11 cellular contexts compared by ENCODE assay signal in genomic region chr4:72567036-72567435, GRCh38. TPM values are rescaled to one million over a fixed set of nuclear protein-coding genes. Genes with fewer than 3 reads are reported as not detected.
A peak's percentile ranks its signal among the peaks of the same experiment; 100 is the strongest.
DNase-seq lines count a peak whose midpoint lies in the region; ATAC-seq and TF ChIP-seq lines count a peak whose summit lies in the region.
"Had no signal": no experiment of that assay in that cellular context is flagged by ENCODE, and none has a peak within 500 bp of the region (broad histone marks: within the 10 kb centered on the region; RNA-seq: fewer than 3 reads in every experiment).

No MANE protein-coding gene starts in this region.

- no peaks in the 10 kb centered on the region for H3K36me3 ChIP-seq in brain microvascular endothelial cell (replicated peaks)
- no peaks in the 10 kb centered on the region for H3K36me3 ChIP-seq in mesodermal cell (ENCODE audit: control insufficient read depth, insufficient read depth, low read length)
- H3K36me3 ChIP-seq in upper lobe of right lung: no peaks in the 10 kb centered on the region

- H3K4me3 Mint-ChIP-seq in activated naive CD8-positive, alpha-beta T cell: peak overlapping the region; percentile 74
- H3K4me3 Mint-ChIP-seq in activated naive CD8-positive, alpha-beta T cell treated with anti-CD3 and anti-CD28 coated beads, Interleukin-2, amount 50 U/mL, for 24 hours: no peak overlapping the region
- H3K4me3 Mint-ChIP-seq: activated CD8-positive, alpha-beta memory T cell treated with anti-CD3 and anti-CD28 coated beads, Interleukin-2, amount 10 ng/mL, durations not matched to agents 7 days and 5 days had no signal

- ATAC-seq in activated naive CD8-positive, alpha-beta T cell treated with anti-CD3 and anti-CD28 coated beads, Interleukin-2, amount 50 U/mL, for 24 hours: no peak
- ATAC-seq in upper lobe of right lung (no peak), GM21825 (IDR thresholded peaks at IDR 0.05; ENCODE audit: unreplicated experiment) (no peak)
- ATAC-seq: activated CD8-positive, alpha-beta memory T cell treated with anti-CD3 and anti-CD28 coated beads, Interleukin-2, amount 10 ng/mL, durations not matched to agents 7 days and 5 days had no signal

- intact Hi-C loops in upper lobe of right lung (cut with DNase I): no loop called here

- H3K27me3 Mint-ChIP-seq in activated naive CD8-positive, alpha-beta T cell: peaks cover 41% of the 10 kb centered on the region
- peaks cover 51% of the 10 kb centered on the region for H3K27me3 Mint-ChIP-seq in activated naive CD8-positive, alpha-beta T cell treated with anti-CD3 and anti-CD28 coated beads, Interleukin-2, amount 50 U/mL, for 24 hours

- POLR2A ChIA-PET in HEK293T (lab: Yijun Ruan, JAX): interaction anchor here (1.0 to 1.2 kb wide), 3 partner anchors 8 to 25 kb away, joined by 3 to 6 read pairs (median 3); no protein-coding TSS in a partner anchor

- TF ChIP-seq CTCF in brain microvascular endothelial cell (IDR thresholded peaks at IDR 0.05; ENCODE audit: low read depth, low read length, missing control alignments) (no peak), upper lobe of right lung (IDR thresholded peaks at IDR 0.05) (no peak)

- CTCF ChIA-PET in HEK293T (lab: Yijun Ruan, JAX): interaction anchor here (0.7 to 1.1 kb wide), 2 partner anchors 61 to 97 kb away, joined by 3 read pairs; no protein-coding TSS in a partner anchor

- in situ Hi-C loops in brain microvascular endothelial cell (cut with HindIII; ENCODE audit: low pct_ligation_motif_present, low sequenced_read_pairs): no loop called here

- peaks cover 21% of the 10 kb centered on the region for H3K4me1 Mint-ChIP-seq in activated naive CD8-positive, alpha-beta T cell (ENCODE audit: low read depth)
- peaks cover 14% of the 10 kb centered on the region for H3K4me1 Mint-ChIP-seq in activated naive CD8-positive, alpha-beta T cell treated with anti-CD3 and anti-CD28 coated beads, Interleukin-2, amount 50 U/mL, for 24 hours

- no peak overlapping the region for H3K27ac Mint-ChIP-seq in activated naive CD8-positive, alpha-beta T cell
- H3K27ac Mint-ChIP-seq in activated naive CD8-positive, alpha-beta T cell treated with anti-CD3 and anti-CD28 coated beads, Interleukin-2, amount 50 U/mL, for 24 hours: no peak overlapping the region
- H3K27ac Mint-ChIP-seq: activated CD8-positive, alpha-beta memory T cell treated with anti-CD3 and anti-CD28 coated beads, Interleukin-2, amount 10 ng/mL, durations not matched to agents 7 days and 5 days; naive B cell had no signal

- H3K9me3 Mint-ChIP-seq in activated naive CD8-positive, alpha-beta T cell (ENCODE audit: low read depth): no peaks in the 10 kb centered on the region
- peaks cover 3% of the 10 kb centered on the region for H3K9me3 Mint-ChIP-seq in activated naive CD8-positive, alpha-beta T cell treated with anti-CD3 and anti-CD28 coated beads, Interleukin-2, amount 50 U/mL, for 24 hours

- H3K36me3 Mint-ChIP-seq in activated naive CD8-positive, alpha-beta T cell: no peaks in the 10 kb centered on the region
- no peaks in the 10 kb centered on the region for H3K36me3 Mint-ChIP-seq in activated naive CD8-positive, alpha-beta T cell treated with anti-CD3 and anti-CD28 coated beads, Interleukin-2, amount 50 U/mL, for 24 hours (ENCODE audit: low read depth)
- H3K36me3 Mint-ChIP-seq: activated CD8-positive, alpha-beta memory T cell treated with anti-CD3 and anti-CD28 coated beads, Interleukin-2, amount 10 ng/mL, durations not matched to agents 7 days and 5 days had no signal

- H3K4me1 ChIP-seq in mesodermal cell (ENCODE audit: control insufficient read depth, insufficient read depth, low read length, poor library complexity, severe bottlenecking) (peaks cover 8% of the 10 kb centered on the region), upper lobe of right lung (peaks cover 6% of the 10 kb centered on the region)

- no peak for DNase-seq in activated naive CD8-positive, alpha-beta T cell treated with anti-CD3 and anti-CD28 coated beads, Interleukin-2, amount 50 U/mL, for 24 hours
- DNase-seq in brain microvascular endothelial cell (no peak), upper lobe of right lung (no peak), ureter (ENCODE audit: low spot score) (no peak), HEK293T (ENCODE audit: extremely low spot score) (no peak)
- DNase-seq: activated CD8-positive, alpha-beta memory T cell treated with anti-CD3 and anti-CD28 coated beads, Interleukin-2, amount 10 ng/mL, durations not matched to agents 7 days and 5 days; naive B cell; NCI-H2081 had no signal

- WGBS in mesodermal cell (ENCODE audit: insufficient coverage in 2 of 2), 2 experiments: no CpG with 5 or more reads among the region's 1 CpG

- H3K9me3 ChIP-seq in mesodermal cell (ENCODE audit: control insufficient read depth, low read length) (no peaks in the 10 kb centered on the region), upper lobe of right lung (no peaks in the 10 kb centered on the region)

- H3K4me3 ChIP-seq in brain microvascular endothelial cell (ENCODE audit: low read depth, low read length): peak overlapping the region; percentile 73
- H3K4me3 ChIP-seq in mesodermal cell (ENCODE audit: extremely low read depth, insufficient read depth, low read length, poor library complexity, severe bottlenecking): peak overlapping the region; percentile 58
- peak overlapping the region; percentile 64 for H3K4me3 ChIP-seq in upper lobe of right lung

- no peaks in the 10 kb centered on the region for H3K27me3 ChIP-seq in brain microvascular endothelial cell (replicated peaks)
- no peaks in the 10 kb centered on the region for H3K27me3 ChIP-seq in upper lobe of right lung

- H3K27ac ChIP-seq in brain microvascular endothelial cell (no peak overlapping the region), mesodermal cell (ENCODE audit: low read depth, low read length, severe bottlenecking) (peak overlapping the region; percentile 85), upper lobe of right lung (no peak overlapping the region)

TF ChIP-seq in HEK293T, 16 proteins besides CTCF, POLR2A, EP300 and RAD21:
- TF ChIP-seq NFRKB (IDR thresholded peaks at IDR 0.05) (no peak), TARDBP (IDR thresholded peaks at IDR 0.05) (no peak), HDGF (IDR thresholded peaks at IDR 0.05; ENCODE audit: borderline replicate concordance) (no peak), LEF1 (IDR thresholded peaks at IDR 0.05; ENCODE audit: borderline replicate concordance) (no peak), FOXA1 (IDR thresholded peaks at IDR 0.05) (no peak), L3MBTL2 (conservative IDR thresholded peaks at IDR 0.05) (no peak), FOXK2 (IDR thresholded peaks at IDR 0.05) (no peak), SUZ12 (IDR thresholded peaks at IDR 0.05) (no peak), ZNF384 (IDR thresholded peaks at IDR 0.05) (no peak), SP1 (IDR thresholded peaks at IDR 0.05) (no peak), ARNT (IDR thresholded peaks at IDR 0.05) (no peak), ELF4 (IDR thresholded peaks at IDR 0.05) (no peak), CTBP1 (IDR thresholded peaks at IDR 0.05; ENCODE audit: borderline replicate concordance) (no peak), BHLHE40 (IDR thresholded peaks at IDR 0.05; ENCODE audit: borderline replicate concordance) (no peak), FOXM1 (IDR thresholded peaks at IDR 0.05; ENCODE audit: borderline replicate concordance) (no peak)
- TF ChIP-seq, protein P1, sequence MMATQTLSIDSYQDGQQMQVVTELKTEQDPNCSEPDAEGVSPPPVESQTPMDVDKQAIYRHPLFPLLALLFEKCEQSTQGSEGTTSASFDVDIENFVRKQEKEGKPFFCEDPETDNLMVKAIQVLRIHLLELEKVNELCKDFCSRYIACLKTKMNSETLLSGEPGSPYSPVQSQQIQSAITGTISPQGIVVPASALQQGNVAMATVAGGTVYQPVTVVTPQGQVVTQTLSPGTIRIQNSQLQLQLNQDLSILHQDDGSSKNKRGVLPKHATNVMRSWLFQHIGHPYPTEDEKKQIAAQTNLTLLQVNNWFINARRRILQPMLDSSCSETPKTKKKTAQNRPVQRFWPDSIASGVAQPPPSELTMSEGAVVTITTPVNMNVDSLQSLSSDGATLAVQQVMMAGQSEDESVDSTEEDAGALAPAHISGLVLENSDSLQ (IDR thresholded peaks at IDR 0.05): no peak

RNA-seq across cellular contexts. Expression of gene ADAMTS3, which starts 2.0 kb away (rescaled TPM):
- polyA plus RNA-seq in mesodermal cell (2013, experiment 1 of 2): 6.7 TPM
- 6.0 TPM for polyA plus RNA-seq in mesodermal cell (2013, experiment 2 of 2)
- total RNA-seq in upper lobe of right lung: 3.6 TPM
- 0.94 TPM for total RNA-seq in ureter
- total RNA-seq: activated CD8-positive, alpha-beta memory T cell treated with anti-CD3 and anti-CD28 coated beads, Interleukin-2, amount 10 ng/mL, durations not matched to agents 7 days and 5 days had no signal
